8 cellular contexts compared by ENCODE assay signal in genomic region chr12:106136263-106136662, GRCh38. TPM values are rescaled to one million over a fixed set of nuclear protein-coding genes. Genes with fewer than 3 reads are reported as not detected.
DNase-seq lines count a peak whose midpoint lies in the region; ATAC-seq, FAIRE-seq and TF ChIP-seq lines count a peak whose summit lies in the region.

No MANE protein-coding gene starts in this region.

- H3K27ac ChIP-seq in 22Rv1 (no peak overlapping the region), VCaP (no peak overlapping the region)

- TF ChIP-seq CTCF in 22Rv1 (IDR thresholded peaks at IDR 0.05): peak; percentile 97
- peak; percentile 74 for TF ChIP-seq CTCF in VCaP (conservative IDR thresholded peaks at IDR 0.05)
- peak; percentile 82 for TF ChIP-seq CTCF in bronchial epithelial cell (IDR thresholded peaks at IDR 0.05; ENCODE audit: insufficient read depth, low read length, severe bottlenecking)

- H3K27me3 ChIP-seq in bronchial epithelial cell (ENCODE audit: control insufficient read depth, insufficient read depth, low read length): no peaks in the 10 kb centered on the region

- DNase-seq in NCI-H2107 treated with DMSO at 0.1 percent for 48 hours (lab: John Stamatoyannopoulos, UW; ENCODE audit: unreplicated experiment) (peak; percentile 94), bronchial epithelial cell (ENCODE audit: low read depth) (peak; percentile 81), smooth muscle cell of the brain vasculature (ENCODE audit: low read depth, low spot score) (peak; percentile 58)

- H3K36me3 ChIP-seq in bronchial epithelial cell (ENCODE audit: control insufficient read depth, insufficient read depth, low read length): no peaks in the 10 kb centered on the region

- FAIRE-seq in bronchial epithelial cell (lab: Jason Lieb, UNC): no peak
- peak; percentile 95 for FAIRE-seq in islet of Langerhans (lab: Jason Lieb, UNC)

- peak; percentile 63 for ATAC-seq in GM19035 (IDR thresholded peaks at IDR 0.05; ENCODE audit: unreplicated experiment)
- no peak for ATAC-seq in GM19397 (IDR thresholded peaks at IDR 0.05; ENCODE audit: unreplicated experiment)

- H3K4me3 ChIP-seq in bronchial epithelial cell (ENCODE audit: low read depth, low read length): no peak overlapping the region

RNA-seq across cellular contexts. Expression of gene NUAK1, which starts 2.5 kb away (rescaled TPM):
- total RNA-seq in bronchial epithelial cell: 3.1 and 7.6 TPM in 2 replicates
